ENCODE assay signal across 21 cellular contexts in the genomic region with DNA sequence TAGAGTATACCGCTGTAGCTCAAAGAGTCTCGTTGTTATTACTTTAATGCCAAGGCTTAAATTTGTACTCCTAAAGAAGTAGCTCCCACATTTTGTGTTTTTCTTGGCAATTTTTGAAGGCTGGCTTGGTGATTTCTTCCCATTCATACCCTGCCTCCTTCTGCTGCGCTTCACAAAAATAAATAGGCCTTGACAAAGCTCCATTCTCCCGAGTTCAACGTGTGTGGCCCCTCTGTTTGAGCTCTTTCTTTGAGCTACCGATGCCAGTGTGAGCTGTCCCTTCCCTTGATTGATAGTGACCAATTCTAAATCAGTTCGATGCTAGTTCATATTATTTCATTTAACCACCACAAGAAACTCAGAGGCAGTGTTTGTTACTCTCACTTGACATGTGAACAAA.
DNase-seq lines count a peak whose midpoint lies in the region; ATAC-seq and TF ChIP-seq lines count a peak whose summit lies in the region.
"Had no signal": no experiment of that assay in that cellular context is flagged by ENCODE, and none has a peak within 500 bp of the region (broad histone marks: within the 10 kb centered on the region; RNA-seq: fewer than 3 reads in every experiment).

No MANE protein-coding gene starts in this region.

- H3K9me3 ChIP-seq in H9 (ENCODE audit: control insufficient read depth, low read depth, low read length): no peaks in the 10 kb centered on the region
- H3K9me3 ChIP-seq in gastrocnemius medialis: no peaks in the 10 kb centered on the region

- peaks cover 0 to 5% of the 10 kb centered on the region in 2 donors for H3K36me3 ChIP-seq in gastrocnemius medialis

- peaks cover 5 to 6% of the 10 kb centered on the region in 2 experiments; a peak in 2 of 5 replicates for H3K9me3 Mint-ChIP-seq in H9
- H3K9me3 Mint-ChIP-seq: CD4-positive, alpha-beta memory T cell; HFFc6; IgD-negative memory B cell had no signal

- H2BK20ac ChIP-seq in H9 (ENCODE audit: low read depth, low read length, poor library complexity, severe bottlenecking): no peak overlapping the region

- no peaks in the 10 kb centered on the region for H3K79me2 ChIP-seq in H9 (ENCODE audit: insufficient read depth, low read length)

- no peak for TF ChIP-seq CTCF in H9 (conservative IDR thresholded peaks at IDR 0.05)
- no peak for TF ChIP-seq CTCF in gastrocnemius medialis (IDR thresholded peaks at IDR 0.05 in 4 of 5, conservative IDR thresholded peaks at IDR 0.05 in 1 of 5)

- no peak overlapping the region for H3K4ac ChIP-seq in H9 (ENCODE audit: low read depth, low read length)

- intact Hi-C loops in gastrocnemius medialis (cut with DNase I; ENCODE audit: low total_unique reads): no loop called here

- H3K4me2 ChIP-seq in H9 (ENCODE audit: insufficient read depth, insufficient read length, low read length): no peak overlapping the region
- H3K4me2 ChIP-seq: BLaER1 had no signal

- H3K14ac ChIP-seq in H9 (ENCODE audit: insufficient read depth, low read length): no peak overlapping the region

- H2BK5ac ChIP-seq in H9 (ENCODE audit: insufficient read length, low read length): no peak overlapping the region

- H3T11ph ChIP-seq in H9 (ENCODE audit: low read length): no peak overlapping the region

- H3K18ac ChIP-seq in H9 (ENCODE audit: insufficient read length, low read depth, low read length): no peak overlapping the region

- peaks cover 9 to 11% of the 10 kb centered on the region in 2 experiments for H3K4me1 Mint-ChIP-seq in H9

- H2BK15ac ChIP-seq in H9 (ENCODE audit: low read depth, low read length): no peak overlapping the region

- no peak overlapping the region for H2BK12ac ChIP-seq in H9 (ENCODE audit: insufficient read length, low read depth, low read length)

- H2AK5ac ChIP-seq in H9 (ENCODE audit: insufficient read length, low read length): no peak overlapping the region

- H4K5ac ChIP-seq in H9 (ENCODE audit: insufficient read length, low read depth, low read length): no peak overlapping the region

- H3K9ac ChIP-seq in H9 (ENCODE audit: extremely low read depth, insufficient read length, low read length): no peak overlapping the region
- H3K9ac ChIP-seq: BLaER1, GM23248 had no signal

- no peak overlapping the region for H3K4me3 Mint-ChIP-seq in H9
- H3K4me3 Mint-ChIP-seq: CD14-positive monocyte; CD4-positive, alpha-beta memory T cell; HFFc6; IgD-negative memory B cell had no signal

- H2AFZ ChIP-seq in H9 (ENCODE audit: low read length): no peak overlapping the region
- H2AFZ ChIP-seq: GM23248 had no signal

- no peak overlapping the region for H3K4me3 ChIP-seq in gastrocnemius medialis
- H3K4me3 ChIP-seq: BLaER1, GM12878, GM23248 had no signal

- H3K27ac Mint-ChIP-seq in H9: peak overlapping the region; percentile 24 to 95 (median 56); a peak in 4 of 7 replicates
- H3K27ac Mint-ChIP-seq: HFFc6, IgD-negative memory B cell had no signal

- H2BK120ac ChIP-seq in H9 (ENCODE audit: low read depth, low read length, poor library complexity, severe bottlenecking): no peak overlapping the region

- H3K36me3 Mint-ChIP-seq in H9 (ENCODE audit: insufficient read depth in 1 of 3, low read depth in 3 of 3): peaks cover 9 to 11% (median 10%) of the 10 kb centered on the region in 3 experiments

- no peaks in the 10 kb centered on the region; the same call in 1 of the 2 replicates for H3K4me1 ChIP-seq in H9 (ENCODE audit: insufficient read depth, low read length)
- peaks cover 28 to 33% of the 10 kb centered on the region in 2 donors for H3K4me1 ChIP-seq in gastrocnemius medialis

- no peaks in the 10 kb centered on the region for H3K23me2 ChIP-seq in H9 (ENCODE audit: insufficient read length, low read depth, low read length, poor library complexity, severe bottlenecking)

- H3K27me3 ChIP-seq in H9 (ENCODE audit: insufficient read depth, low read length) (no peaks in the 10 kb centered on the region), gastrocnemius medialis (no peaks in the 10 kb centered on the region)
- H3K27me3 ChIP-seq: BLaER1 had no signal

- no peak for TF ChIP-seq POLR2A in gastrocnemius medialis (IDR thresholded peaks at IDR 0.05)

- no peak for DNase-seq in H9
- peak; percentile 24 for DNase-seq in astrocyte of the hippocampus (ENCODE audit: low read depth, low spot score)
- peak; percentile 36 for DNase-seq in midbrain (lab: John Stamatoyannopoulos, UW)
- no peak for DNase-seq in gastrocnemius medialis
- no peak for DNase-seq in iPS-NIHi11 (ENCODE audit: low spot score)
- no peak for DNase-seq in stimulated activated naive CD8-positive, alpha-beta T cell treated with anti-CD3 and anti-CD28 coated beads, Interleukin-15, Interleukin-2, amounts not matched to agents 100 U/mL and 50 U/mL, for 24 hours
- DNase-seq in left lobe of liver (ENCODE audit: low spot score): no peak
- DNase-seq: 8988T; Calu3; CD4-positive, alpha-beta memory T cell; DMS79 treated with DMSO at 0.1 percent for 48 hours; GF-D8; GM23248; HFFc6 had no signal

- no peak overlapping the region for H4K8ac ChIP-seq in H9 (replicated peaks; ENCODE audit: insufficient read length, low read depth, low read length)

- ATAC-seq in gastrocnemius medialis (no peak), HG03354 (IDR thresholded peaks at IDR 0.05; ENCODE audit: poor library complexity, severe bottlenecking, unreplicated experiment) (no peak), left lobe of liver (no peak)
- no peak for ATAC-seq in stimulated activated naive CD8-positive, alpha-beta T cell treated with anti-CD3 and anti-CD28 coated beads, Interleukin-15, Interleukin-2, amounts not matched to agents 100 U/mL and 50 U/mL, for 24 hours
- ATAC-seq: GM12878, HCT116, HepG2 had no signal

- no CpG with 5 or more reads among the region's 7 CpGs for WGBS in H9 (ENCODE audit: extremely low coverage, insufficient read length, low lambda C conversion rate)

- H3K27me3 Mint-ChIP-seq in H9 (ENCODE audit: low read depth): no peaks in the 10 kb centered on the region
- H3K27me3 Mint-ChIP-seq: CD4-positive, alpha-beta memory T cell had no signal

- in situ Hi-C loops in gastrocnemius medialis (cut with MboI; ENCODE audit: low sequenced_read_pairs in 4 of 4): loop anchor here in 1 of 4 donors (10.0 kb wide), 1 partner anchor 86 kb away; no protein-coding TSS in a partner anchor

- no peaks in the 10 kb centered on the region for H4K20me1 ChIP-seq in H9 (ENCODE audit: control insufficient read depth, insufficient read depth, insufficient read length)
- H4K20me1 ChIP-seq: BLaER1 had no signal

- no peaks in the 10 kb centered on the region for H3K79me1 ChIP-seq in H9 (ENCODE audit: insufficient read depth, low read depth, low read length, poor library complexity, severe bottlenecking)

- H4K91ac ChIP-seq in H9 (ENCODE audit: insufficient read length, low read depth, low read length): no peak overlapping the region

- no peak overlapping the region for H3K23ac ChIP-seq in H9 (ENCODE audit: insufficient read length, low read depth, low read length)

- H3K56ac ChIP-seq in H9 (ENCODE audit: insufficient read length, low read depth, low read length): no peak overlapping the region

- no peak overlapping the region for H3K27ac ChIP-seq in H9 (ENCODE audit: insufficient read length, low read depth, low read length)
- peak overlapping the region; percentile 12 to 45 (median 28) for H3K27ac ChIP-seq in gastrocnemius medialis
- H3K27ac ChIP-seq: BLaER1, GM23248 had no signal

Comparison
In these comparisons a context has a peak if more than half of its experiments do, and no peak if none do; other contexts are left out.
1. DNase-seq: peak in astrocyte of the hippocampus (single experiment) and midbrain (single experiment); none in H9 (single experiment), gastrocnemius medialis (0 of 2), iPS-NIHi11 (single experiment), stimulated activated naive CD8-positive, alpha-beta T cell treated with anti-CD3 and anti-CD28 coated beads, Interleukin-15, Interleukin-2, amounts not matched to agents 100 U/mL and 50 U/mL, for 24 hours (single experiment) and left lobe of liver (single experiment).